8 cellular contexts compared by ENCODE assay signal in genomic region chr7:100049441-100050291, GRCh38. TPM values are rescaled to one million over a fixed set of nuclear protein-coding genes. Genes with fewer than 3 reads are reported as not detected.
DNase-seq lines count a peak whose midpoint lies in the region; ATAC-seq and TF ChIP-seq lines count a peak whose summit lies in the region.

TSS of gene ZSCAN21 (plus strand) at chr7:100049774. CDS start at chr7:100057007, 7,233 bp downstream.

- H3K36me3 Mint-ChIP-seq in activated CD4-positive, alpha-beta T cell treated with anti-CD3 and anti-CD28 coated beads for 36 hours (ENCODE audit: low read depth), result no peaks in the 10 kb centered on the region

- H3K9me3 Mint-ChIP-seq in activated CD4-positive, alpha-beta T cell treated with anti-CD3 and anti-CD28 coated beads for 36 hours (ENCODE audit: low read depth), result no peaks in the 10 kb centered on the region

- DNase-seq in AG08396 (ENCODE audit: low spot score) (peak; percentile 91), NCI-H345 treated with DMSO at 0.1 percent for 48 hours (lab: John Stamatoyannopoulos, UW; ENCODE audit: unreplicated experiment) (peak; percentile 44), choroid plexus epithelial cell (ENCODE audit: low read depth) (peak; percentile 86), kidney tubule cell (ENCODE audit: low spot score) (peak; percentile 89)
- peak; percentile 89 for DNase-seq in activated CD4-positive, alpha-beta T cell treated with anti-CD3 and anti-CD28 coated beads for 36 hours
- DNase-seq in stimulated activated CD4-positive, alpha-beta T cell treated with anti-CD3 and anti-CD28 coated beads, Interleukin-1b, Interleukin-23, amount 100 ng/mL, for 1 hour (ENCODE audit: low read depth in 2 of 2), result peak; percentile 44 to 72

- peak within 1 kb of the TSS; percentile 86 for H3K27ac Mint-ChIP-seq in activated CD4-positive, alpha-beta T cell treated with anti-CD3 and anti-CD28 coated beads for 36 hours

- peak; percentile 54 for ATAC-seq in GM18870 (IDR thresholded peaks at IDR 0.05; ENCODE audit: unreplicated experiment)
- ATAC-seq in HG03159 (IDR thresholded peaks at IDR 0.05; ENCODE audit: unreplicated experiment), result peak; percentile 88
- ATAC-seq in activated CD4-positive, alpha-beta T cell treated with anti-CD3 and anti-CD28 coated beads for 36 hours, result peak; percentile 90

- H3K4me1 Mint-ChIP-seq in activated CD4-positive, alpha-beta T cell treated with anti-CD3 and anti-CD28 coated beads for 36 hours, result peaks cover 18% of the 10 kb centered on the region

- POLR2A ChIA-PET in activated CD4-positive, alpha-beta T cell treated with anti-CD3 and anti-CD28 coated beads for 36 hours (lab: Charles Lee), result interaction anchor here (0.5 to 1.1 kb wide), 4 partner anchors 30 to 178 kb away, joined by 3 to 4 read pairs (median 3); partner anchors contain the start of gene MBLAC1

- no peak for TF ChIP-seq CTCF in choroid plexus epithelial cell (conservative IDR thresholded peaks at IDR 0.05; ENCODE audit: low read depth, low read length)

- peak within 1 kb of the TSS; percentile 95 for H3K4me3 ChIP-seq in choroid plexus epithelial cell (ENCODE audit: low read depth, low read length)

- no peaks in the 10 kb centered on the region for H3K27me3 Mint-ChIP-seq in activated CD4-positive, alpha-beta T cell treated with anti-CD3 and anti-CD28 coated beads for 36 hours

- H3K4me3 Mint-ChIP-seq in activated CD4-positive, alpha-beta T cell treated with anti-CD3 and anti-CD28 coated beads for 36 hours, result peak within 1 kb of the TSS; percentile 85

- CTCF ChIA-PET in activated CD4-positive, alpha-beta T cell treated with anti-CD3 and anti-CD28 coated beads for 36 hours (lab: Charles Lee), result interaction anchor here (0.6 to 1.6 kb wide), 5 partner anchors 9 to 171 kb away, joined by 3 to 6 read pairs (median 5); partner anchors contain the start of gene ZKSCAN1

- intact Hi-C loops in activated CD4-positive, alpha-beta T cell treated with anti-CD3 and anti-CD28 coated beads for 36 hours (cut with DNase I, micrococcal nuclease), result loop anchor here (1.0 to 5.0 kb wide), 9 partner anchors 31 to 130 kb away; partner anchors contain the start of genes ZKSCAN1 (in 2 of the 2), ZNF3 (in 2 of the 2), AP4M1 (in 1 of the 2) and AZGP1 (in 1 of the 2)

RNA-seq across cellular contexts. Expression of gene ZSCAN21, which starts in this region (rescaled TPM):
- total RNA-seq in activated CD4-positive, alpha-beta T cell treated with anti-CD3 and anti-CD28 coated beads for 36 hours, result 1 to 10 TPM; 6.4 to 7.4 TPM

Comparison
In these comparisons a context has a peak if more than half of its experiments do, and no peak if none do; other contexts are left out.
1. Peak in every context shown above with its lines: DNase-seq, ATAC-seq and H3K4me3 ChIP-seq.